ENCODE assay signal across 29 cellular contexts in genomic region chr1:179822107-179822506, GRCh38.
"Had no signal": no experiment of that assay in that cellular context is flagged by ENCODE, and none has a peak within 500 bp of the region (broad histone marks: within the 10 kb centered on the region; RNA-seq: fewer than 3 reads in every experiment).

No MANE protein-coding gene starts in this region.

- H3K4me1 Mint-ChIP-seq: activated CD4-positive, alpha-beta T cell treated with anti-CD3 and anti-CD28 coated beads for 36 hours; activated CD4-positive, alpha-beta T cell treated with anti-CD3 and anti-CD28 coated beads, Interleukin-2, amount 10 ng/mL, durations not matched to agents 24 days and 14 days; activated naive CD4-positive, alpha-beta T cell treated with anti-CD3 and anti-CD28 coated beads, Interleukin-2, amount 10 ng/mL, durations not matched to agents 7 days and 5 days; activated naive CD8-positive, alpha-beta T cell treated with anti-CD3 and anti-CD28 coated beads, Interleukin-2, amount 10 ng/mL, durations not matched to agents 7 days and 5 days had no signal

- H3K36me3 ChIP-seq: ascending aorta, breast epithelium, cardiac muscle cell, colonic mucosa, esophagus squamous epithelium had no signal

- H3K27me3 ChIP-seq: ascending aorta, breast epithelium, cardiac muscle cell, colonic mucosa, esophagus squamous epithelium had no signal

- H3K4me3 ChIP-seq: ascending aorta, breast epithelium, cardiac muscle cell, colonic mucosa, esophagus squamous epithelium had no signal

- H3K27ac ChIP-seq: ascending aorta, breast epithelium, cardiac muscle cell, colonic mucosa, epithelial cell of prostate, esophagus squamous epithelium had no signal

- FAIRE-seq: endometrium, endothelial cell of umbilical vein had no signal

- DNase-seq: activated CD4-positive, alpha-beta memory T cell treated with anti-CD3 and anti-CD28 coated beads for 36 hours; activated CD4-positive, alpha-beta T cell treated with anti-CD3 and anti-CD28 coated beads for 36 hours; activated CD4-positive, alpha-beta T cell treated with anti-CD3 and anti-CD28 coated beads, Interleukin-2, amount 10 ng/mL, durations not matched to agents 24 days and 14 days; activated CD4-positive, CD25-positive, alpha-beta regulatory T cell; activated CD8-positive, alpha-beta memory T cell treated with anti-CD3 and anti-CD28 coated beads, Interleukin-2, amount 50 U/mL, for 4 hours; activated CD8-positive, alpha-beta T cell treated with anti-CD3 and anti-CD28 coated beads, Interleukin-2, amount 10 ng/mL, durations not matched to agents 7 days and 5 days; activated naive CD4-positive, alpha-beta T cell; activated naive CD4-positive, alpha-beta T cell treated with anti-CD3 and anti-CD28 coated beads, Interleukin-2, amount 10 ng/mL, durations not matched to agents 7 days and 5 days; activated naive CD8-positive, alpha-beta T cell treated with anti-CD3 and anti-CD28 coated beads, Interleukin-2, amount 10 ng/mL, durations not matched to agents 7 days and 5 days; activated T-cell treated with anti-CD3 and anti-CD28 coated beads, Interleukin-2, amount 50 U/mL, for 1 hour; activated T-cell treated with anti-CD3 and anti-CD28 coated beads, Interleukin-2, amount 50 U/mL, for 48 hours; central memory CD4-positive, alpha-beta T cell; cerebellar nuclear complex; colonic mucosa; effector CD8-positive, alpha-beta T cell; esophagus squamous epithelium; foreskin melanocyte; hippocampal formation had no signal

- H3K9me3 ChIP-seq: ascending aorta, breast epithelium, colonic mucosa, esophagus squamous epithelium had no signal

- ATAC-seq: activated CD4-positive, alpha-beta T cell treated with anti-CD3 and anti-CD28 coated beads for 36 hours; activated CD8-positive, alpha-beta memory T cell treated with anti-CD3 and anti-CD28 coated beads, Interleukin-2, amount 10 ng/mL, durations not matched to agents 7 days and 5 days; activated CD8-positive, alpha-beta T cell treated with anti-CD3 and anti-CD28 coated beads, Interleukin-2, amount 10 ng/mL, durations not matched to agents 7 days and 5 days; activated naive CD4-positive, alpha-beta T cell treated with anti-CD3 and anti-CD28 coated beads, Interleukin-2, amount 50 U/mL, for 72 hours had no signal

- H3K36me3 Mint-ChIP-seq: activated CD4-positive, alpha-beta memory T cell treated with anti-CD3 and anti-CD28 coated beads for 36 hours; activated CD8-positive, alpha-beta memory T cell treated with anti-CD3 and anti-CD28 coated beads, Interleukin-2, amount 10 ng/mL, durations not matched to agents 7 days and 5 days; activated naive CD4-positive, alpha-beta T cell treated with anti-CD3 and anti-CD28 coated beads, Interleukin-2, amount 10 ng/mL, durations not matched to agents 7 days and 5 days; activated naive CD4-positive, alpha-beta T cell treated with anti-CD3 and anti-CD28 coated beads, Interleukin-2, amount 50 U/mL, for 72 hours; activated naive CD8-positive, alpha-beta T cell treated with anti-CD3 and anti-CD28 coated beads, Interleukin-2, amount 10 ng/mL, durations not matched to agents 7 days and 5 days; brain had no signal

- H3K27ac Mint-ChIP-seq: activated CD4-positive, alpha-beta memory T cell treated with anti-CD3 and anti-CD28 coated beads for 36 hours; activated CD4-positive, alpha-beta T cell treated with anti-CD3 and anti-CD28 coated beads for 36 hours; activated CD4-positive, alpha-beta T cell treated with anti-CD3 and anti-CD28 coated beads, Interleukin-2, amount 10 ng/mL, durations not matched to agents 24 days and 14 days; activated CD8-positive, alpha-beta memory T cell treated with anti-CD3 and anti-CD28 coated beads, Interleukin-2, amount 10 ng/mL, durations not matched to agents 7 days and 5 days; activated CD8-positive, alpha-beta T cell treated with anti-CD3 and anti-CD28 coated beads, Interleukin-2, amount 10 ng/mL, durations not matched to agents 7 days and 5 days; activated naive CD4-positive, alpha-beta T cell treated with anti-CD3 and anti-CD28 coated beads, Interleukin-2, amount 10 ng/mL, durations not matched to agents 7 days and 5 days; activated naive CD4-positive, alpha-beta T cell treated with anti-CD3 and anti-CD28 coated beads, Interleukin-2, amount 50 U/mL, for 72 hours; activated naive CD8-positive, alpha-beta T cell treated with anti-CD3 and anti-CD28 coated beads, Interleukin-2, amount 10 ng/mL, durations not matched to agents 7 days and 5 days; activated T-helper 1 cell treated with anti-CD3 and anti-CD28 coated beads, Interleukin-12 subunit alpha, Interleukin-12 subunit beta, Interleukin-2, Interleukin-4 antibody, amounts not matched to agents 30 ng/mL and 10 ng/mL and 1 ng/mL, durations not matched to agents 14 hours and 24 hours and 36 hours; activated T-helper 2 cell treated with anti-CD3 and anti-CD28 coated beads, Interferon-gamma antibody, Interleukin-2, Interleukin-4, amounts not matched to agents 10 μg/mL and 5 μg/mL and 100 μg/mL, durations not matched to agents 14 hours and 24 hours and 36 hours; brain had no signal

- H3K4me3 Mint-ChIP-seq: activated CD4-positive, alpha-beta memory T cell treated with anti-CD3 and anti-CD28 coated beads for 36 hours; activated CD4-positive, alpha-beta T cell treated with anti-CD3 and anti-CD28 coated beads for 36 hours; activated CD4-positive, alpha-beta T cell treated with anti-CD3 and anti-CD28 coated beads, Interleukin-2, amount 10 ng/mL, durations not matched to agents 24 days and 14 days; activated CD8-positive, alpha-beta memory T cell treated with anti-CD3 and anti-CD28 coated beads, Interleukin-2, amount 10 ng/mL, durations not matched to agents 7 days and 5 days; activated CD8-positive, alpha-beta T cell treated with anti-CD3 and anti-CD28 coated beads, Interleukin-2, amount 10 ng/mL, durations not matched to agents 7 days and 5 days; activated naive CD4-positive, alpha-beta T cell treated with anti-CD3 and anti-CD28 coated beads, Interleukin-2, amount 10 ng/mL, durations not matched to agents 7 days and 5 days; activated naive CD8-positive, alpha-beta T cell treated with anti-CD3 and anti-CD28 coated beads, Interleukin-2, amount 10 ng/mL, durations not matched to agents 7 days and 5 days; activated T-helper 1 cell treated with anti-CD3 and anti-CD28 coated beads, Interleukin-12 subunit alpha, Interleukin-12 subunit beta, Interleukin-2, Interleukin-4 antibody, amounts not matched to agents 30 ng/mL and 10 ng/mL and 1 ng/mL, durations not matched to agents 14 hours and 24 hours and 36 hours; brain had no signal

- H3K27me3 Mint-ChIP-seq: activated CD4-positive, alpha-beta memory T cell treated with anti-CD3 and anti-CD28 coated beads for 36 hours; activated CD4-positive, alpha-beta T cell treated with anti-CD3 and anti-CD28 coated beads for 36 hours had no signal

- H3K4me1 ChIP-seq: ascending aorta, breast epithelium, colonic mucosa had no signal
